ENCODE assay signal across 1 cellular context in genomic region chr11:68371176-68372041, GRCh38.
TF ChIP-seq lines count a peak whose summit lies in the region.

No MANE protein-coding gene starts in this region.

TF ChIP-seq in HepG2, 621 proteins besides CTCF, POLR2A, EP300 and RAD21 (continued from another document):
- TF ChIP-seq ZNF503 (CRISPR knock-in tag; IDR thresholded peaks at IDR 0.05) (no peak), ZGPAT (CRISPR knock-in tag; IDR thresholded peaks at IDR 0.05) (no peak), AGO2 (optimal IDR thresholded peaks at IDR 0.05; ENCODE audit: low read depth, low read length) (peak; percentile 55), CENPT (CRISPR knock-in tag; IDR thresholded peaks at IDR 0.05; ENCODE audit: low read depth) (no peak), TRIM24 (CRISPR knock-in tag; IDR thresholded peaks at IDR 0.05) (no peak), HNRNPL (IDR thresholded peaks at IDR 0.05; ENCODE audit: low read depth, low read length) (peak; percentile 89), RBM22 (optimal IDR thresholded peaks at IDR 0.05; ENCODE audit: low read length) (no peak), ZBTB26 (CRISPR knock-in tag; IDR thresholded peaks at IDR 0.05; ENCODE audit: borderline replicate concordance) (no peak), HOXA9 (CRISPR knock-in tag; IDR thresholded peaks at IDR 0.05; ENCODE audit: borderline replicate concordance) (no peak), ZBTB7A (CRISPR knock-in tag; IDR thresholded peaks at IDR 0.05) (no peak), ELF1 (CRISPR knock-in tag; IDR thresholded peaks at IDR 0.05) (no peak), AKNA (CRISPR knock-in tag; IDR thresholded peaks at IDR 0.05; ENCODE audit: borderline replicate concordance) (no peak)
